In genomic region chr2:124888431-124888830, GRCh38 we compare ENCODE assay signal across 25 cellular contexts.
"Had no signal": no experiment of that assay in that cellular context is flagged by ENCODE, and none has a peak within 500 bp of the region (broad histone marks: within the 10 kb centered on the region; RNA-seq: fewer than 3 reads in every experiment).

No MANE protein-coding gene starts in this region.

- H3K27ac ChIP-seq: colonic mucosa, esophagus muscularis mucosa, gastrocnemius medialis, heart right ventricle, left lung, lower lobe of right lung had no signal

- H3K9me3 Mint-ChIP-seq: dendritic cell treated with granulocyte-macrophage colony-stimulating factor and Interleukin-4, amounts not matched to agents 40 ng/mL and 50 ng/mL, for 4 days; endodermal cell had no signal

- H3K4me3 Mint-ChIP-seq: dendritic cell treated with granulocyte-macrophage colony-stimulating factor and Interleukin-4, amounts not matched to agents 40 ng/mL and 50 ng/mL, for 4 days; effector memory CD8-positive, alpha-beta T cell; endodermal cell; naive thymus-derived CD4-positive, alpha-beta T cell had no signal

- H3K36me3 ChIP-seq: colonic mucosa, esophagus muscularis mucosa, gastrocnemius medialis, heart right ventricle, left lung, lower lobe of right lung had no signal

- H3K27ac Mint-ChIP-seq: dendritic cell treated with granulocyte-macrophage colony-stimulating factor and Interleukin-4, amounts not matched to agents 40 ng/mL and 50 ng/mL, for 4 days; effector memory CD8-positive, alpha-beta T cell; endodermal cell; naive thymus-derived CD4-positive, alpha-beta T cell had no signal

- H3K4me1 ChIP-seq: colonic mucosa, esophagus muscularis mucosa, gastrocnemius medialis, heart right ventricle, left lung, lower lobe of right lung had no signal

- H3K9me3 ChIP-seq: colonic mucosa, esophagus muscularis mucosa, gastrocnemius medialis, heart right ventricle, left lung, lower lobe of right lung had no signal

- H3K4me1 Mint-ChIP-seq: naive thymus-derived CD4-positive, alpha-beta T cell had no signal

- H3K36me3 Mint-ChIP-seq: naive thymus-derived CD4-positive, alpha-beta T cell had no signal

- H3K27me3 ChIP-seq: colonic mucosa, esophagus muscularis mucosa, gastrocnemius medialis, heart right ventricle, left lung had no signal

- FAIRE-seq: endometrium, endothelial cell of umbilical vein, islet of Langerhans, keratinocyte had no signal

- H3K4me3 ChIP-seq: colonic mucosa, esophagus muscularis mucosa, gastrocnemius medialis, heart right ventricle, left lung, lower lobe of right lung had no signal

- DNase-seq: colonic mucosa; cortex of kidney; effector CD8-positive, alpha-beta T cell; effector memory CD8-positive, alpha-beta T cell; endodermal cell; foreskin fibroblast; foreskin melanocyte; gastrocnemius medialis; glutamatergic neuron; head of caudate nucleus; heart right ventricle; hippocampal formation; left cardiac atrium; left lung; left ventricle myocardium superior; lower lobe of right lung; mesenchymal stem cell; midbrain; naive thymus-derived CD4-positive, alpha-beta T cell had no signal

- H3K27me3 Mint-ChIP-seq: dendritic cell treated with granulocyte-macrophage colony-stimulating factor and Interleukin-4, amounts not matched to agents 40 ng/mL and 50 ng/mL, for 4 days; effector memory CD8-positive, alpha-beta T cell; naive thymus-derived CD4-positive, alpha-beta T cell had no signal
